Comparison of ENCODE assay signal across 21 cellular contexts in the genomic region with DNA sequence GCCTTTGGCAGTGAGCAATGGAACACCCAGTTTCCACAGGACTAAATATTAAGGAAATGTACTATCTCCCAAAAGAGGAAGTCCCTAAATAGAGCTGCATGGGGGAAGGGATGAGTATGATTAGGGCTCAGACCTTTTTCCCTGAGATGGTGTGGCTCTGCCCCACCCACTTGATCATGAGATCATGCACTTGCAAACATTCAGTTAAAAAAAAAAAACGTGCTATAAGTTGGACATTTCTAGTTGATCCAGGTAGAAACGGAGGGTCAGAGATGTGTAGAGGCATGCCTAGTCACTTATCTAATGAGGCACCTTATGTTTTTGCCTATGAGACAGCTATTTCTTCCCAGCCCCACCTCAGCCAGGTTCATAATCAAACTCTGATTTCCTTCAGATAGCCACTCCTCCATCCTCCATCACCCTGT. TPM values are rescaled to one million over a fixed set of nuclear protein-coding genes. Genes with fewer than 3 reads are reported as not detected.
DNase-seq lines count a peak whose midpoint lies in the region; ATAC-seq and TF ChIP-seq lines count a peak whose summit lies in the region.
"Had no signal": no experiment of that assay in that cellular context is flagged by ENCODE, and none has a peak within 500 bp of the region (broad histone marks: within the 10 kb centered on the region; RNA-seq: fewer than 3 reads in every experiment).

No MANE protein-coding gene starts in this region.

- peaks cover 5% of the 10 kb centered on the region; the same call in 2 of the 3 replicates for H3K4me1 Mint-ChIP-seq in GM23338
- H3K4me1 Mint-ChIP-seq in glutamatergic neuron (ENCODE audit: low read depth, unreplicated experiment) = no peaks in the 10 kb centered on the region

- H3K27me3 Mint-ChIP-seq in GM23338 (ENCODE audit: insufficient read depth, low read depth, poor library complexity) (peaks cover 1% of the 10 kb centered on the region), glutamatergic neuron (ENCODE audit: unreplicated experiment) (no peaks in the 10 kb centered on the region)

- no peaks in the 10 kb centered on the region for H3K9me2 ChIP-seq in GM23338 (ENCODE audit: insufficient read depth)
- H3K9me2 ChIP-seq: SK-N-SH had no signal

- H3F3A ChIP-seq in GM23338 (replicated peaks; ENCODE audit: low read depth) = no peaks in the 10 kb centered on the region

- no peaks in the 10 kb centered on the region for H4K20me1 ChIP-seq in GM23338 (replicated peaks; ENCODE audit: insufficient read depth)

- TF ChIP-seq CTCF in GM23338 (conservative IDR thresholded peaks at IDR 0.05; ENCODE audit: low read depth in 2 of 2) = no peak
- no peak for TF ChIP-seq CTCF in glutamatergic neuron (IDR thresholded peaks at IDR 0.05; ENCODE audit: partially characterized antibody, unreplicated experiment)

- no peak overlapping the region for H3K27ac ChIP-seq in GM23338 (ENCODE audit: low read depth)
- H3K27ac ChIP-seq: breast epithelium, hepatocyte, testis, VCaP had no signal

- no peak overlapping the region for H3K4me3 Mint-ChIP-seq in GM23338
- H3K4me3 Mint-ChIP-seq in glutamatergic neuron (ENCODE audit: unreplicated experiment) = no peak overlapping the region
- H3K4me3 Mint-ChIP-seq: activated CD8-positive, alpha-beta T cell treated with anti-CD3 and anti-CD28 coated beads for 36 hours; activated naive CD8-positive, alpha-beta T cell treated with anti-CD3 and anti-CD28 coated beads, Interleukin-2, amount 50 U/mL, for 24 hours had no signal

- no peaks in the 10 kb centered on the region for H3K9me3 Mint-ChIP-seq in GM23338
- no peaks in the 10 kb centered on the region for H3K9me3 Mint-ChIP-seq in glutamatergic neuron (ENCODE audit: unreplicated experiment)
- H3K9me3 Mint-ChIP-seq: activated CD8-positive, alpha-beta T cell treated with anti-CD3 and anti-CD28 coated beads for 36 hours; activated naive CD8-positive, alpha-beta T cell treated with anti-CD3 and anti-CD28 coated beads, Interleukin-2, amount 50 U/mL, for 24 hours had no signal

- DNase-seq in GM23338 (ENCODE audit: low spot score) (no peak), NOMO-1 (lab: John Stamatoyannopoulos, UW; ENCODE audit: unreplicated experiment in 2 of 2) (peak; percentile 91 to 92), UCSD-AML1 (lab: John Stamatoyannopoulos, UW; ENCODE audit: unreplicated experiment) (peak; percentile 37), medulla oblongata (ENCODE audit: extremely low spot score) (peak; percentile 50), glutamatergic neuron (no peak)
- no peak for DNase-seq in activated effector memory CD4-positive, alpha-beta T cell treated with Interleukin-2 at 50 U/mL for 16 hours
- DNase-seq: activated CD8-positive, alpha-beta T cell treated with anti-CD3 and anti-CD28 coated beads for 36 hours; activated naive CD8-positive, alpha-beta T cell treated with anti-CD3 and anti-CD28 coated beads, Interleukin-2, amount 50 U/mL, for 24 hours; BE2C; DMS53; kidney glomerular epithelial cell; NCI-H1105 treated with DMSO at 0.1 percent for 48 hours; occipital lobe; SK-N-SH; stimulated activated CD4-positive, alpha-beta T cell treated with anti-CD3 and anti-CD28 coated beads, Interleukin-4, amount 100 ng/mL, for 24 hours; testis had no signal

- H2AFZ ChIP-seq in GM23338 = peak overlapping the region; percentile 64; the same call in 1 of the 2 replicates
- H2AFZ ChIP-seq: hepatocyte had no signal

- ATAC-seq in GM23338 = no peak
- no peak for ATAC-seq in HG03520 (IDR thresholded peaks at IDR 0.05; ENCODE audit: unreplicated experiment)
- no peak for ATAC-seq in HG03175 (IDR thresholded peaks at IDR 0.05; ENCODE audit: unreplicated experiment)
- ATAC-seq: activated CD8-positive, alpha-beta T cell treated with anti-CD3 and anti-CD28 coated beads for 36 hours; activated naive CD8-positive, alpha-beta T cell treated with anti-CD3 and anti-CD28 coated beads, Interleukin-2, amount 50 U/mL, for 24 hours had no signal

- H3K27ac Mint-ChIP-seq in GM23338 = no peak overlapping the region
- H3K27ac Mint-ChIP-seq in glutamatergic neuron (ENCODE audit: unreplicated experiment) = no peak overlapping the region
- H3K27ac Mint-ChIP-seq: activated CD8-positive, alpha-beta T cell treated with anti-CD3 and anti-CD28 coated beads for 36 hours; activated naive CD8-positive, alpha-beta T cell treated with anti-CD3 and anti-CD28 coated beads, Interleukin-2, amount 50 U/mL, for 24 hours had no signal

- H3K36me3 Mint-ChIP-seq in GM23338 (ENCODE audit: low read depth) (no peaks in the 10 kb centered on the region), glutamatergic neuron (ENCODE audit: unreplicated experiment) (no peaks in the 10 kb centered on the region)

- no peaks in the 10 kb centered on the region for H3K79me2 ChIP-seq in GM23338 (replicated peaks; ENCODE audit: insufficient read depth)
- H3K79me2 ChIP-seq: hepatocyte had no signal

- no peak overlapping the region for H3K4me3 ChIP-seq in GM23338
- H3K4me3 ChIP-seq: breast epithelium, hepatocyte, testis had no signal

- no peak overlapping the region for H3K4me2 ChIP-seq in GM23338
- H3K4me2 ChIP-seq: hepatocyte, SK-N-SH had no signal

- H3K27me3 ChIP-seq in GM23338 (ENCODE audit: insufficient read depth) = no peaks in the 10 kb centered on the region
- H3K27me3 ChIP-seq: BE2C, breast epithelium, hepatocyte, testis had no signal

- H3K4me1 ChIP-seq in GM23338 (ENCODE audit: insufficient read depth) = peaks cover 7% of the 10 kb centered on the region
- H3K4me1 ChIP-seq: BE2C, breast epithelium, testis had no signal

- H3K36me3 ChIP-seq in GM23338 (ENCODE audit: insufficient read depth) = no peaks in the 10 kb centered on the region
- H3K36me3 ChIP-seq: BE2C, breast epithelium had no signal

TF ChIP-seq in GM23338, 12 proteins besides CTCF, POLR2A, EP300 and RAD21 (continues in another document):
- TF ChIP-seq ZNF331 (CRISPR knock-in tag; IDR thresholded peaks at IDR 0.05; ENCODE audit: low read depth) (no peak), EZH2phosphoT487 (IDR thresholded peaks at IDR 0.05; ENCODE audit: unreplicated experiment) (no peak), CREB1 (CRISPR knock-in tag; IDR thresholded peaks at IDR 0.05; ENCODE audit: low read depth) (no peak), POLR2AphosphoS5 (IDR thresholded peaks at IDR 0.05; ENCODE audit: low read depth) (no peak), ZNF114 (CRISPR knock-in tag; IDR thresholded peaks at IDR 0.05) (no peak)
- TF ChIP-seq, protein P1, sequence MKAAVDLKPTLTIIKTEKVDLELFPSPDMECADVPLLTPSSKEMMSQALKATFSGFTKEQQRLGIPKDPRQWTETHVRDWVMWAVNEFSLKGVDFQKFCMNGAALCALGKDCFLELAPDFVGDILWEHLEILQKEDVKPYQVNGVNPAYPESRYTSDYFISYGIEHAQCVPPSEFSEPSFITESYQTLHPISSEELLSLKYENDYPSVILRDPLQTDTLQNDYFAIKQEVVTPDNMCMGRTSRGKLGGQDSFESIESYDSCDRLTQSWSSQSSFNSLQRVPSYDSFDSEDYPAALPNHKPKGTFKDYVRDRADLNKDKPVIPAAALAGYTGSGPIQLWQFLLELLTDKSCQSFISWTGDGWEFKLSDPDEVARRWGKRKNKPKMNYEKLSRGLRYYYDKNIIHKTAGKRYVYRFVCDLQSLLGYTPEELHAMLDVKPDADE (IDR thresholded peaks at IDR 0.05) = no peak

RNA-seq across cellular contexts. Expression of a gene that starts 24.5 kb away (rescaled TPM):
- 143 and 156 TPM in 2 replicates for total RNA-seq in GM23338 (2014; rRNA removed; shearing (Covaris generic))
- polyA plus RNA-seq in GM23338 (2016; fragmentation: Nextera tagmentation; extraction: Ambion mirVana) = 161 and 173 TPM in 2 replicates
- 94.5 TPM for total RNA-seq in glutamatergic neuron (ENCODE audit: unreplicated experiment)

Comparison
In these comparisons a context has a peak if more than half of its experiments do, and no peak if none do; other contexts are left out.
1. DNase-seq: peak in NOMO-1 (2 of 2), UCSD-AML1 (single experiment) and medulla oblongata (single experiment); none in GM23338 (single experiment), glutamatergic neuron (single experiment) and activated effector memory CD4-positive, alpha-beta T cell treated with Interleukin-2 at 50 U/mL for 16 hours (single experiment).